27 cellular contexts compared by ENCODE assay signal in the genomic region with DNA sequence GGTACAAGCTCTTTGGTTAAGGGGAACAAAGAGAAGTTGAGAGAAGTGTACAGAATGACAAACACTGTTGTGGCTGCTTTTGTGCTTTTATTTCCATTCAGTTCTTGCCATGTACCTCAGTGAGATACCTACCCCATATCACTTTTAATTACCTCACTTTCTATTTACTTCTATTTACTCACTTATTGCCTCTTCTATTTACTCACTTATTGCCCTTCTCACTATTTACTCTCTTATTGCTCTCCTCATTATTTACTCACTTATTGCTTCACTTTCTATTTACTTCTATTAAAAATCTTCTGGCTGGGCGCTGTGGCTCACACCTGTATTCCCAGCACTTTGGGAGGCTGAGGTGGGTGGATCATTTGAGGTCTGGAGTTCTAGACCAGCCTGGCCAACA. TPM values are rescaled to one million over a fixed set of nuclear protein-coding genes. Genes with fewer than 3 reads are reported as not detected.
DNase-seq lines count a peak whose midpoint lies in the region; ATAC-seq, FAIRE-seq and TF ChIP-seq lines count a peak whose summit lies in the region.
"Had no signal": no experiment of that assay in that cellular context is flagged by ENCODE, and none has a peak within 500 bp of the region (broad histone marks: within the 10 kb centered on the region; RNA-seq: fewer than 3 reads in every experiment).

No MANE protein-coding gene starts in this region.

- no peak overlapping the region for H2AFZ ChIP-seq in HepG2 (ENCODE audit: low read length)
- H2AFZ ChIP-seq: PC-9 had no signal

- POLR2A ChIA-PET in HepG2 (lab: Yijun Ruan, JAX): no interaction called here
- POLR2A ChIA-PET in activated CD4-positive, alpha-beta T cell treated with anti-CD3 and anti-CD28 coated beads for 36 hours (lab: Charles Lee): no interaction called here

- TF ChIP-seq EP300 in HepG2 (IDR thresholded peaks at IDR 0.05; ENCODE audit: low read depth in 2 of 2, low read length in 2 of 2) (no peak), HepG2 (CRISPR knock-in tag; IDR thresholded peaks at IDR 0.05; ENCODE audit: borderline replicate concordance) (no peak)

- no TSS peak for BruUV-seq in HepG2 (replicated peaks; lab: Mats Ljungman, UMichigan)

- in situ Hi-C loops in HepG2 (cut with HindIII; ENCODE audit: extremely low pct_ligation_motif_present, low pct_unique_long_range_greater_than_20kb): no loop called here

- WGBS in liver: 51% methylated on average over 1 of the region's 1 CpG
- WGBS in HepG2 (ENCODE audit: low lambda C conversion rate): 94% methylated on average over 1 of the region's 1 CpG
- 39% methylated on average over 1 of the region's 1 CpG for WGBS in right lobe of liver (ENCODE audit: insufficient coverage, low coverage, low lambda C conversion rate, missing lambda C conversion rate)

- no peaks in the 10 kb centered on the region for H3K9me3 Mint-ChIP-seq in activated CD4-positive, alpha-beta T cell treated with anti-CD3 and anti-CD28 coated beads for 36 hours (ENCODE audit: low read depth)
- H3K9me3 Mint-ChIP-seq: CD8-positive, alpha-beta memory T cell had no signal

- no peak overlapping the region for H3K27ac Mint-ChIP-seq in activated CD4-positive, alpha-beta T cell treated with anti-CD3 and anti-CD28 coated beads for 36 hours
- H3K27ac Mint-ChIP-seq: B cell had no signal

- no peaks in the 10 kb centered on the region for H3K4me1 Mint-ChIP-seq in activated CD4-positive, alpha-beta T cell treated with anti-CD3 and anti-CD28 coated beads for 36 hours
- H3K4me1 Mint-ChIP-seq: B cell had no signal

- no peak for TF ChIP-seq RAD21 in liver (IDR thresholded peaks at IDR 0.05)
- no peak for TF ChIP-seq RAD21 in HepG2 (CRISPR knock-in tag; IDR thresholded peaks at IDR 0.05)

- H3K79me2 ChIP-seq in HepG2 (ENCODE audit: insufficient read depth, low read length): no peaks in the 10 kb centered on the region

- no peak overlapping the region for H3K4me3 ChIP-seq in liver (ENCODE audit: low read depth in 1 of 3, low read length in 3 of 3)
- H3K4me3 ChIP-seq in HepG2 (replicated peaks in 1 of 3; ENCODE audit: insufficient read depth in 1 of 3, low read depth in 2 of 3, low read length in 3 of 3): no peak overlapping the region
- no peak overlapping the region for H3K4me3 ChIP-seq in right lobe of liver
- H3K4me3 ChIP-seq: PC-9, SJCRH30 had no signal

- no peaks in the 10 kb centered on the region for H4K20me1 ChIP-seq in HepG2 (ENCODE audit: insufficient read depth, low read length)

- H3K4me1 ChIP-seq in liver (ENCODE audit: control insufficient read depth in 4 of 4, insufficient read depth in 4 of 4, low read length in 3 of 4) (peaks cover 5 to 11% (median 5%) of the 10 kb centered on the region in 4 donors), HepG2 (ENCODE audit: insufficient read depth, low read length) (no peaks in the 10 kb centered on the region), right lobe of liver (peaks cover 0 to 15% (median 0%) of the 10 kb centered on the region in 4 donors)
- H3K4me1 ChIP-seq: SJCRH30 had no signal

- H3K27me3 Mint-ChIP-seq in activated CD4-positive, alpha-beta T cell treated with anti-CD3 and anti-CD28 coated beads for 36 hours: no peaks in the 10 kb centered on the region
- H3K27me3 Mint-ChIP-seq: B cell; CD8-positive, alpha-beta memory T cell had no signal

- H3K4me3 Mint-ChIP-seq in activated CD4-positive, alpha-beta T cell treated with anti-CD3 and anti-CD28 coated beads for 36 hours: no peak overlapping the region
- H3K4me3 Mint-ChIP-seq: B cell; CD8-positive, alpha-beta memory T cell had no signal

- H3K9me3 ChIP-seq in liver (ENCODE audit: control insufficient read depth in 4 of 4, low read length in 3 of 4) (no peaks in the 10 kb centered on the region), HepG2 (ENCODE audit: low read length) (no peaks in the 10 kb centered on the region), right lobe of liver (no peaks in the 10 kb centered on the region)
- H3K9me3 ChIP-seq: SJCRH30 had no signal

- H3K27me3 ChIP-seq in liver (ENCODE audit: control insufficient read depth in 4 of 4, insufficient read depth in 4 of 4, low read length in 3 of 4): no peaks in the 10 kb centered on the region
- H3K27me3 ChIP-seq in HepG2 (ENCODE audit: control insufficient read depth in 1 of 2, insufficient read depth in 2 of 2, low read length in 2 of 2): no peaks in the 10 kb centered on the region
- no peaks in the 10 kb centered on the region for H3K27me3 ChIP-seq in right lobe of liver
- H3K27me3 ChIP-seq: SJCRH30 had no signal

- CTCF ChIA-PET in HepG2 (lab: Yijun Ruan, JAX; ENCODE audit: low intra/inter-chr PET ratio, low total read pairs): no interaction called here
- CTCF ChIA-PET in activated CD4-positive, alpha-beta T cell treated with anti-CD3 and anti-CD28 coated beads for 36 hours (lab: Charles Lee): interaction anchor here (0.6 kb wide), 1 partner anchor 21 kb away, joined by 3 read pairs; no protein-coding TSS in a partner anchor

- H3K9ac ChIP-seq in liver (ENCODE audit: low read depth in 1 of 2, low read length in 2 of 2): no peak overlapping the region
- no peak overlapping the region for H3K9ac ChIP-seq in HepG2 (ENCODE audit: insufficient read depth, low read depth, low read length)

- H3K36me3 ChIP-seq in liver (ENCODE audit: control insufficient read depth in 4 of 4, insufficient read depth in 3 of 4, low read depth in 1 of 4, low read length in 3 of 4) (peaks cover 0 to 39% (median 21%) of the 10 kb centered on the region in 4 donors), HepG2 (replicated peaks in 1 of 2; ENCODE audit: control insufficient read depth in 1 of 2, insufficient read depth in 2 of 2, low read length in 2 of 2) (peaks cover 20 to 87% of the 10 kb centered on the region in 2 experiments), right lobe of liver (peaks cover 0 to 59% (median 3%) of the 10 kb centered on the region in 4 donors)

- ATAC-seq in HepG2 (no peak), right lobe of liver (peak; percentile 62 to 93 (median 72))
- no peak for ATAC-seq in activated CD4-positive, alpha-beta T cell treated with anti-CD3 and anti-CD28 coated beads for 36 hours
- ATAC-seq: Right ventricle myocardium inferior, SK-N-SH treated with all-trans-retinoic acid at 6 μM for 48 hours had no signal

- TF ChIP-seq POLR2A in HepG2 (IDR thresholded peaks at IDR 0.05; ENCODE audit: insufficient read depth in 1 of 2, low read depth in 2 of 2, low read length in 2 of 2) (no peak), right lobe of liver (IDR thresholded peaks at IDR 0.05) (no peak)

- DNase-seq in DMS53 (lab: John Stamatoyannopoulos, UW): peak; percentile 25
- DNase-seq in DMS53 treated with DMSO at 0.1 percent for 48 hours (lab: John Stamatoyannopoulos, UW; ENCODE audit: unreplicated experiment): no peak
- no peak for DNase-seq in HepG2 (ENCODE audit: low spot score)
- no peak for DNase-seq in right lobe of liver
- no peak for DNase-seq in posterior cingulate gyrus
- no peak for DNase-seq in activated CD4-positive, alpha-beta T cell treated with anti-CD3 and anti-CD28 coated beads for 36 hours
- DNase-seq in NCI-H128 (lab: John Stamatoyannopoulos, UW; ENCODE audit: unreplicated experiment): no peak
- DNase-seq: CD8-positive, alpha-beta memory T cell; Karpas-422; MV-4-11; NCI-H1105; NCI-H1694; NCI-H2081 treated with DMSO at 0.1 percent for 48 hours; NCI-H2171 treated with DMSO at 0.1 percent for 48 hours; NCI-H446; NCI-H524 treated with DMSO at 0.1 percent for 48 hours; NCI-H82; NK-92 treated with Interleukin-12 subunit alpha and Interleukin-12 subunit beta, amount 100 ng/mL, for 24 hours; PC-9; SJCRH30 had no signal

- H3K4me2 ChIP-seq in HepG2 (ENCODE audit: low read depth, low read length): no peak overlapping the region
- H3K4me2 ChIP-seq: PC-9 had no signal

- FAIRE-seq in HepG2 (lab: Jason Lieb, UNC): no peak
- FAIRE-seq: GM19239 had no signal

- H3K27ac ChIP-seq in liver (ENCODE audit: low read depth in 1 of 2, low read length in 2 of 2) (no peak overlapping the region), HepG2 (ENCODE audit: extremely low read length, insufficient read depth, low read length) (no peak overlapping the region), right lobe of liver (no peak overlapping the region)
- H3K27ac ChIP-seq: 22Rv1, C4-2B, PC-9, SJCRH30 had no signal

- intact Hi-C loops in HepG2 (cut with micrococcal nuclease; ENCODE audit: unreplicated experiment): no loop called here
- intact Hi-C loops in right lobe of liver (cut with DNase I): no loop called here
- intact Hi-C loops in posterior cingulate gyrus (cut with DNase I): no loop called here
- intact Hi-C loops in activated CD4-positive, alpha-beta T cell treated with anti-CD3 and anti-CD28 coated beads for 36 hours (cut with DNase I, micrococcal nuclease): no loop called here

- TF ChIP-seq CTCF in liver (IDR thresholded peaks at IDR 0.05; ENCODE audit: low read depth, low read length, missing input control) (no peak), HepG2 (CRISPR knock-in tag; IDR thresholded peaks at IDR 0.05) (no peak), right lobe of liver (IDR thresholded peaks at IDR 0.05) (no peak)

- peaks cover 15% of the 10 kb centered on the region for H3K36me3 Mint-ChIP-seq in activated CD4-positive, alpha-beta T cell treated with anti-CD3 and anti-CD28 coated beads for 36 hours (ENCODE audit: low read depth)

RNA-seq across cellular contexts. Expression of a gene that starts 41.9 kb away (rescaled TPM):
- total RNA-seq in liver (10 to 100 TPM; 12.8 to 14.2 TPM), HepG2 (2016; rRNA removed; fragmentation: Illumina TruSeq; extraction: Trizol) (20.9 and 21.7 TPM in 2 replicates), right lobe of liver (1 to 10 TPM; 4.4 to 8.8 (median 7.4) TPM)
- polyA plus RNA-seq in liver (1 to 10 TPM; 2.4 to 2.9 TPM), HepG2 (2011; rRNA removed) (17.4 and 20.9 TPM in 2 replicates)
- total RNA-seq in HepG2 (2016; cell fraction: cytosol; rRNA removed; fragmentation: Illumina TruSeq; extraction: Trizol; ENCODE audit: low read depth): 12.7 and 15.2 TPM in 2 replicates
- total RNA-seq in HepG2 (2016; cell fraction: insoluble cytoplasmic fraction; rRNA removed; fragmentation: Illumina TruSeq; extraction: Trizol): 20.5 and 21.6 TPM in 2 replicates
- 11.8 and 12.7 TPM in 2 replicates for total RNA-seq in HepG2 (2016; cell fraction: membrane; rRNA removed; fragmentation: Illumina TruSeq; extraction: Trizol)
- total RNA-seq in HepG2 (2016; cell fraction: nucleus; rRNA removed; fragmentation: Illumina TruSeq; extraction: Trizol): 39.9 and 43.9 TPM in 2 replicates
- polyA plus RNA-seq in HepG2 (2011; cell fraction: cytosol; rRNA removed): 6.1 and 11.1 TPM in 2 replicates
- polyA plus RNA-seq in HepG2 (2011; cell fraction: nucleus; rRNA removed): 15.4 and 20.9 TPM in 2 replicates
- polyA plus RNA-seq in HepG2 (2012): 19.7 and 28.2 TPM in 2 replicates
- 0.93 TPM in 2 replicates for polyA plus RNA-seq in HepG2 (2016; cell fraction: cytosol; fragmentation: Illumina TruSeq; extraction: Trizol; ENCODE audit: low read depth)
- 19.2 and 20.3 TPM in 2 replicates for polyA plus RNA-seq in HepG2 (2016; cell fraction: insoluble cytoplasmic fraction; fragmentation: Illumina TruSeq; extraction: Trizol; ENCODE audit: low read depth)
- polyA plus RNA-seq in HepG2 (2016; cell fraction: membrane; fragmentation: Illumina TruSeq; extraction: Trizol; ENCODE audit: low read depth): 4.2 and 4.3 TPM in 2 replicates
- 33.0 and 35.5 TPM in 2 replicates for polyA plus RNA-seq in HepG2 (2016; cell fraction: nucleus; fragmentation: Illumina TruSeq; extraction: Trizol; ENCODE audit: insufficient read depth, low read depth)
- 6.1 and 11.3 TPM in 2 replicates for polyA minus RNA-seq in HepG2 (2011; rRNA and poly(A)+ RNA removed; ENCODE audit: low replicate concordance)
- polyA minus RNA-seq in HepG2 (2011; cell fraction: cytosol; rRNA and poly(A)+ RNA removed): 16.7 and 17.5 TPM in 2 replicates
- 106 and 110 TPM in 2 replicates for polyA minus RNA-seq in HepG2 (2011; cell fraction: nucleus; rRNA and poly(A)+ RNA removed)
- 1 to 10 TPM; 8.9 to 9.3 TPM for total RNA-seq in activated CD4-positive, alpha-beta T cell treated with anti-CD3 and anti-CD28 coated beads for 36 hours

RNA-seq across cellular contexts. Expression of a gene that starts 42.4 kb away (rescaled TPM):
- total RNA-seq in liver (10 to 100 TPM; 15.7 to 17.4 TPM), HepG2 (2016; rRNA removed; fragmentation: Illumina TruSeq; extraction: Trizol) (104 and 151 TPM in 2 replicates), right lobe of liver (10 to 100 TPM; 12.0 to 15.3 (median 13.7) TPM)
- polyA plus RNA-seq in liver (10 to 100 TPM; 12.4 to 12.6 TPM), HepG2 (2011; rRNA removed) (23.8 and 35.2 TPM in 2 replicates)
- total RNA-seq in HepG2 (2016; cell fraction: cytosol; rRNA removed; fragmentation: Illumina TruSeq; extraction: Trizol; ENCODE audit: low read depth): 24.5 and 30.0 TPM in 2 replicates
- total RNA-seq in HepG2 (2016; cell fraction: insoluble cytoplasmic fraction; rRNA removed; fragmentation: Illumina TruSeq; extraction: Trizol): 112 and 154 TPM in 2 replicates
- total RNA-seq in HepG2 (2016; cell fraction: membrane; rRNA removed; fragmentation: Illumina TruSeq; extraction: Trizol): 40.8 and 48.5 TPM in 2 replicates
- 64.6 and 66.3 TPM in 2 replicates for total RNA-seq in HepG2 (2016; cell fraction: nucleus; rRNA removed; fragmentation: Illumina TruSeq; extraction: Trizol)
- polyA plus RNA-seq in HepG2 (2011; cell fraction: cytosol; rRNA removed): 14.8 and 20.4 TPM in 2 replicates
- 11.4 and 15.8 TPM in 2 replicates for polyA plus RNA-seq in HepG2 (2011; cell fraction: nucleus; rRNA removed)
- 48.6 and 55.3 TPM in 2 replicates for polyA plus RNA-seq in HepG2 (2012)
- 18.3 and 21.3 TPM in 2 replicates for polyA plus RNA-seq in HepG2 (2016; cell fraction: cytosol; fragmentation: Illumina TruSeq; extraction: Trizol; ENCODE audit: low read depth)
- polyA plus RNA-seq in HepG2 (2016; cell fraction: insoluble cytoplasmic fraction; fragmentation: Illumina TruSeq; extraction: Trizol; ENCODE audit: low read depth): 117 and 122 TPM in 2 replicates
- polyA plus RNA-seq in HepG2 (2016; cell fraction: membrane; fragmentation: Illumina TruSeq; extraction: Trizol; ENCODE audit: low read depth): 29.2 and 34.9 TPM in 2 replicates
- polyA plus RNA-seq in HepG2 (2016; cell fraction: nucleus; fragmentation: Illumina TruSeq; extraction: Trizol; ENCODE audit: insufficient read depth, low read depth): 63.7 and 65.9 TPM in 2 replicates
- 3.9 and 7.1 TPM in 2 replicates for polyA minus RNA-seq in HepG2 (2011; rRNA and poly(A)+ RNA removed; ENCODE audit: low replicate concordance)
- polyA minus RNA-seq in HepG2 (2011; cell fraction: cytosol; rRNA and poly(A)+ RNA removed): 13.8 and 14.9 TPM in 2 replicates
- polyA minus RNA-seq in HepG2 (2011; cell fraction: nucleus; rRNA and poly(A)+ RNA removed): 33.5 and 38.0 TPM in 2 replicates
- total RNA-seq in activated CD4-positive, alpha-beta T cell treated with anti-CD3 and anti-CD28 coated beads for 36 hours: 10 to 100 TPM; 49.3 to 74.0 TPM

RNA-seq across cellular contexts. Expression of a gene that starts 51.7 kb away (rescaled TPM):
- total RNA-seq in liver (100 to 1,000 TPM; 170 to 182 TPM), HepG2 (2016; rRNA removed; fragmentation: Illumina TruSeq; extraction: Trizol) (1,213 and 1,462 TPM in 2 replicates), right lobe of liver (100 to 1,000 TPM; 123 to 422 (median 176) TPM)
- polyA plus RNA-seq in liver (100 to 1,000 TPM; 202 to 310 TPM), HepG2 (2011; rRNA removed) (670 and 790 TPM in 2 replicates)
- total RNA-seq in HepG2 (2016; cell fraction: cytosol; rRNA removed; fragmentation: Illumina TruSeq; extraction: Trizol; ENCODE audit: low read depth): 3,248 and 3,475 TPM in 2 replicates
- 1,244 and 1,442 TPM in 2 replicates for total RNA-seq in HepG2 (2016; cell fraction: insoluble cytoplasmic fraction; rRNA removed; fragmentation: Illumina TruSeq; extraction: Trizol)
- 1,855 and 2,042 TPM in 2 replicates for total RNA-seq in HepG2 (2016; cell fraction: membrane; rRNA removed; fragmentation: Illumina TruSeq; extraction: Trizol)
- 411 and 427 TPM in 2 replicates for total RNA-seq in HepG2 (2016; cell fraction: nucleus; rRNA removed; fragmentation: Illumina TruSeq; extraction: Trizol)
- 823 and 1,054 TPM in 2 replicates for polyA plus RNA-seq in HepG2 (2011; cell fraction: cytosol; rRNA removed)
- 217 and 230 TPM in 2 replicates for polyA plus RNA-seq in HepG2 (2011; cell fraction: nucleus; rRNA removed)
- 662 and 954 TPM in 2 replicates for polyA plus RNA-seq in HepG2 (2012)
- 3,109 and 3,480 TPM in 2 replicates for polyA plus RNA-seq in HepG2 (2016; cell fraction: cytosol; fragmentation: Illumina TruSeq; extraction: Trizol; ENCODE audit: low read depth)
- 1,218 and 1,270 TPM in 2 replicates for polyA plus RNA-seq in HepG2 (2016; cell fraction: insoluble cytoplasmic fraction; fragmentation: Illumina TruSeq; extraction: Trizol; ENCODE audit: low read depth)
- 1,530 and 1,727 TPM in 2 replicates for polyA plus RNA-seq in HepG2 (2016; cell fraction: membrane; fragmentation: Illumina TruSeq; extraction: Trizol; ENCODE audit: low read depth)
- 589 and 653 TPM in 2 replicates for polyA plus RNA-seq in HepG2 (2016; cell fraction: nucleus; fragmentation: Illumina TruSeq; extraction: Trizol; ENCODE audit: insufficient read depth, low read depth)
- polyA minus RNA-seq in HepG2 (2011; rRNA and poly(A)+ RNA removed; ENCODE audit: low replicate concordance): 231 and 251 TPM in 2 replicates
- 123 and 148 TPM in 2 replicates for polyA minus RNA-seq in HepG2 (2011; cell fraction: cytosol; rRNA and poly(A)+ RNA removed)
- polyA minus RNA-seq in HepG2 (2011; cell fraction: nucleus; rRNA and poly(A)+ RNA removed): 67.9 and 74.3 TPM in 2 replicates
- total RNA-seq in activated CD4-positive, alpha-beta T cell treated with anti-CD3 and anti-CD28 coated beads for 36 hours: 100 to 1,000 TPM; 703 to 827 TPM

Comparison
In these comparisons a context has a peak if more than half of its experiments do, and no peak if none do; other contexts are left out.
1. ATAC-seq: peak in right lobe of liver (4 of 4); none in HepG2 (single experiment) and activated CD4-positive, alpha-beta T cell treated with anti-CD3 and anti-CD28 coated beads for 36 hours (single experiment).